ENCODE assay signal across 26 cellular contexts in genomic region chr4:82260632-82261031, GRCh38.
"Had no signal": no experiment of that assay in that cellular context is flagged by ENCODE, and none has a peak within 500 bp of the region (broad histone marks: within the 10 kb centered on the region; RNA-seq: fewer than 3 reads in every experiment).

No MANE protein-coding gene starts in this region.

- H3K4me2 ChIP-seq: PC-9 had no signal

- H3K36me3 ChIP-seq: MG63, Peyer's patch, SJCRH30 had no signal

- H3K27me3 ChIP-seq: MG63, Peyer's patch, SJCRH30 had no signal

- H2AFZ ChIP-seq: PC-9 had no signal

- H3K27ac ChIP-seq: PC-9, Peyer's patch, SJCRH30 had no signal

- ATAC-seq: HepG2, Right ventricle myocardium inferior, SK-N-SH treated with all-trans-retinoic acid at 6 μM for 48 hours had no signal

- FAIRE-seq: HepG2 had no signal

- H3K9me3 ChIP-seq: MG63, Peyer's patch, SJCRH30 had no signal

- H3K4me3 ChIP-seq: MG63, PC-9, Peyer's patch, SJCRH30 had no signal

- H3K4me1 ChIP-seq: Peyer's patch, SJCRH30 had no signal

- DNase-seq: IMR-90, Karpas-422, KG1, MG63, NCI-H1092, NCI-H1105 treated with DMSO at 0.1 percent for 48 hours, NCI-H1417 treated with DMSO at 0.1 percent for 48 hours, NCI-H146, NCI-H1694 treated with DMSO at 0.1 percent for 48 hours, NCI-H2029, NCI-H2081 treated with DMSO at 0.1 percent for 48 hours, NCI-H2171, NCI-H226, NCI-H446, NCI-H510A, NCI-H524 treated with DMSO at 0.1 percent for 48 hours, NCI-H69, NCI-H774, OCI-M1, PC-9, Peyer's patch, SHP77 treated with DMSO at 0.1 percent for 48 hours, SJCRH30 had no signal
